ENCODE assay signal across 22 cellular contexts in the genomic region with DNA sequence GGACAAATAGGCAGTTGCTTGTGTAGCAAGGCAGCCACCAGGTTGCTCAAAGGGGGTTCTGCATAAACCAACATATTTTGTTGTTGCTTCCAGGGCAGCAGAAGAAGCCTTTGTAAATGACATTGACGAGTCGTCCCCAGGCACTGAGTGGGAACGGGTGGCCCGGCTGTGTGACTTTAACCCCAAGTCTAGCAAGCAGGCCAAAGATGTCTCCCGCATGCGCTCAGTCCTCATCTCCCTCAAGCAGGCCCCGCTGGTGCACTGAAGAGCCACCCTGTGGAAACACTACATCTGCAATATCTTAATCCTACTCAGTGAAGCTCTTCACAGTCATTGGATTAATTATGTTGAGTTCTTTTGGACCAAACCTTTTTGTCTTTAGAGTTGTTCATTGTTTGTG. TPM values are rescaled to one million over a fixed set of nuclear protein-coding genes. Genes with fewer than 3 reads are reported as not detected.
DNase-seq lines count a peak whose midpoint lies in the region; ATAC-seq and TF ChIP-seq lines count a peak whose summit lies in the region.
"Had no signal": no experiment of that assay in that cellular context is flagged by ENCODE, and none has a peak within 500 bp of the region (broad histone marks: within the 10 kb centered on the region; RNA-seq: fewer than 3 reads in every experiment).

No MANE protein-coding gene starts in this region.

- no peak for ATAC-seq in CD4-positive, alpha-beta T cell (ENCODE audit: poor library complexity)
- ATAC-seq in CD8-positive, alpha-beta T cell, result no peak
- no peak for ATAC-seq in activated T-helper 17 cell treated with anti-CD3 and anti-CD28 coated beads, Interleukin-2, amount 50 U/mL, for 72 hours (replicated peaks)
- no peak for ATAC-seq in GM19397 (IDR thresholded peaks at IDR 0.05; ENCODE audit: unreplicated experiment)
- ATAC-seq: foreskin keratinocyte, HCT116, PC-3 had no signal

- H3K4me3 Mint-ChIP-seq in CD4-positive, alpha-beta T cell, result no peak overlapping the region
- no peak overlapping the region for H3K4me3 Mint-ChIP-seq in CD8-positive, alpha-beta T cell
- H3K4me3 Mint-ChIP-seq in activated T-helper 17 cell treated with anti-CD3 and anti-CD28 coated beads, Interleukin-2, amount 50 U/mL, for 72 hours, result no peak overlapping the region
- H3K4me3 Mint-ChIP-seq in mesothelial cell of epicardium, result no peak overlapping the region
- H3K4me3 Mint-ChIP-seq: activated B cell treated with CpG ODN at 0.5 μM for 24 hours; T-helper 2 cell treated with Interferon-gamma antibody and Interleukin-4, amounts not matched to agents 5 μg/mL and 100 μg/mL, for 36 hours had no signal

- peaks cover 49% of the 10 kb centered on the region for H3K36me3 ChIP-seq in CD8-positive, alpha-beta T cell (ENCODE audit: insufficient read depth, low read length)
- H3K36me3 ChIP-seq in mesodermal cell (ENCODE audit: control insufficient read depth, insufficient read depth, low read length), result peaks cover 84% of the 10 kb centered on the region
- H3K36me3 ChIP-seq: ovary had no signal

- no peak for TF ChIP-seq CTCF in CD4-positive, alpha-beta T cell (IDR thresholded peaks at IDR 0.05)
- no peak for TF ChIP-seq CTCF in CD8-positive, alpha-beta T cell (IDR thresholded peaks at IDR 0.05)
- TF ChIP-seq CTCF in mesothelial cell of epicardium (IDR thresholded peaks at IDR 0.05; ENCODE audit: unreplicated experiment), result no peak

- H3K4me1 Mint-ChIP-seq in CD4-positive, alpha-beta T cell (ENCODE audit: low read depth), result peaks cover 74% of the 10 kb centered on the region
- peaks cover 64% of the 10 kb centered on the region for H3K4me1 Mint-ChIP-seq in CD8-positive, alpha-beta T cell (ENCODE audit: low read depth)
- H3K4me1 Mint-ChIP-seq in activated T-helper 17 cell treated with anti-CD3 and anti-CD28 coated beads, Interleukin-2, amount 50 U/mL, for 72 hours, result peaks cover 36% of the 10 kb centered on the region
- no peaks in the 10 kb centered on the region for H3K4me1 Mint-ChIP-seq in mesothelial cell of epicardium
- H3K4me1 Mint-ChIP-seq: activated B cell treated with CpG ODN at 0.5 μM for 24 hours had no signal

- H3K4me3 ChIP-seq in CD8-positive, alpha-beta T cell (ENCODE audit: low read depth, low read length), result no peak overlapping the region
- H3K4me3 ChIP-seq in mesodermal cell (ENCODE audit: extremely low read depth, insufficient read depth, low read length, poor library complexity, severe bottlenecking), result no peak overlapping the region
- H3K4me3 ChIP-seq: lung, ovary, right lobe of liver had no signal

- DNase-seq in CD4-positive, alpha-beta T cell, result no peak
- no peak for DNase-seq in CD8-positive, alpha-beta T cell
- DNase-seq in mesothelial cell of epicardium (ENCODE audit: low spot score in 2 of 2, unreplicated experiment in 2 of 2) (no peak), SIG-M5 (lab: John Stamatoyannopoulos, UW) (no peak)
- DNase-seq: activated B cell treated with CpG ODN at 0.5 μM for 24 hours; activated effector memory CD4-positive, alpha-beta T cell treated with anti-CD3 and anti-CD28 coated beads, Interleukin-2, amount 50 U/mL, for 16 hours; erythroblast; foreskin keratinocyte; hypothalamus; Kasumi-1; NCI-H187 treated with DMSO at 0.1 percent for 48 hours; NCI-H226; ovary; PC-3; right lobe of liver; trophoblast cell had no signal

- H3K27ac Mint-ChIP-seq in CD4-positive, alpha-beta T cell, result peak overlapping the region; percentile 72
- H3K27ac Mint-ChIP-seq in CD8-positive, alpha-beta T cell, result peak overlapping the region; percentile 76
- peak overlapping the region; percentile 61 for H3K27ac Mint-ChIP-seq in activated T-helper 17 cell treated with anti-CD3 and anti-CD28 coated beads, Interleukin-2, amount 50 U/mL, for 72 hours
- H3K27ac Mint-ChIP-seq in mesothelial cell of epicardium, result no peak overlapping the region
- H3K27ac Mint-ChIP-seq: activated B cell treated with CpG ODN at 0.5 μM for 24 hours; T-helper 2 cell treated with Interferon-gamma antibody and Interleukin-4, amounts not matched to agents 5 μg/mL and 100 μg/mL, for 36 hours had no signal

- H3K4me1 ChIP-seq in CD8-positive, alpha-beta T cell (ENCODE audit: insufficient read depth, low read length), result peaks cover 21% of the 10 kb centered on the region
- peaks cover 22% of the 10 kb centered on the region for H3K4me1 ChIP-seq in mesodermal cell (ENCODE audit: control insufficient read depth, insufficient read depth, low read length, poor library complexity, severe bottlenecking)
- H3K4me1 ChIP-seq: foreskin keratinocyte had no signal

- H3K9me3 Mint-ChIP-seq in CD4-positive, alpha-beta T cell, result no peaks in the 10 kb centered on the region
- H3K9me3 Mint-ChIP-seq in CD8-positive, alpha-beta T cell, result no peaks in the 10 kb centered on the region
- H3K9me3 Mint-ChIP-seq in activated T-helper 17 cell treated with anti-CD3 and anti-CD28 coated beads, Interleukin-2, amount 50 U/mL, for 72 hours, result no peaks in the 10 kb centered on the region
- no peaks in the 10 kb centered on the region for H3K9me3 Mint-ChIP-seq in mesothelial cell of epicardium
- H3K9me3 Mint-ChIP-seq: activated B cell treated with CpG ODN at 0.5 μM for 24 hours; T-helper 2 cell treated with Interferon-gamma antibody and Interleukin-4, amounts not matched to agents 5 μg/mL and 100 μg/mL, for 36 hours had no signal

- no peaks in the 10 kb centered on the region for H3K9me3 ChIP-seq in CD4-positive, alpha-beta T cell (ENCODE audit: control insufficient read depth, low read length)
- no peaks in the 10 kb centered on the region for H3K9me3 ChIP-seq in CD8-positive, alpha-beta T cell (ENCODE audit: low read length)
- no peaks in the 10 kb centered on the region for H3K9me3 ChIP-seq in mesodermal cell (ENCODE audit: control insufficient read depth, low read length)
- H3K9me3 ChIP-seq: ovary, right lobe of liver had no signal

- H3K36me3 Mint-ChIP-seq in CD4-positive, alpha-beta T cell (ENCODE audit: low read depth), result peaks cover 83% of the 10 kb centered on the region
- H3K36me3 Mint-ChIP-seq in CD8-positive, alpha-beta T cell, result peaks cover 86% of the 10 kb centered on the region
- H3K36me3 Mint-ChIP-seq in activated T-helper 17 cell treated with anti-CD3 and anti-CD28 coated beads, Interleukin-2, amount 50 U/mL, for 72 hours (ENCODE audit: low read depth), result peaks cover 99% of the 10 kb centered on the region
- H3K36me3 Mint-ChIP-seq in mesothelial cell of epicardium, result peaks cover 28% of the 10 kb centered on the region

- H3K27ac ChIP-seq in CD4-positive, alpha-beta T cell (ENCODE audit: low read depth, low read length), result no peak overlapping the region
- H3K27ac ChIP-seq in CD8-positive, alpha-beta T cell (ENCODE audit: low read depth, low read length), result no peak overlapping the region
- H3K27ac ChIP-seq in mesodermal cell (ENCODE audit: low read depth, low read length, severe bottlenecking), result peak overlapping the region; percentile 8
- H3K27ac ChIP-seq: foreskin keratinocyte, ovary, right lobe of liver had no signal

- CTCF ChIA-PET in CD4-positive, alpha-beta T cell (lab: Charles Lee), result no interaction called here
- CTCF ChIA-PET in CD8-positive, alpha-beta T cell (lab: Charles Lee), result interaction anchor here (1.6 kb wide), 1 partner anchor 44 kb away, joined by 4 read pairs; no protein-coding TSS in a partner anchor

- H3K27me3 Mint-ChIP-seq in CD4-positive, alpha-beta T cell, result no peaks in the 10 kb centered on the region
- no peaks in the 10 kb centered on the region for H3K27me3 Mint-ChIP-seq in CD8-positive, alpha-beta T cell (ENCODE audit: low read depth)
- no peaks in the 10 kb centered on the region for H3K27me3 Mint-ChIP-seq in activated T-helper 17 cell treated with anti-CD3 and anti-CD28 coated beads, Interleukin-2, amount 50 U/mL, for 72 hours
- no peaks in the 10 kb centered on the region for H3K27me3 Mint-ChIP-seq in mesothelial cell of epicardium (ENCODE audit: low read depth)
- H3K27me3 Mint-ChIP-seq: activated B cell treated with CpG ODN at 0.5 μM for 24 hours had no signal

- WGBS in mesodermal cell (ENCODE audit: insufficient coverage in 2 of 2), 2 experiments, result 94 to 95% methylated on average over 4 to 7 of the region's 7 CpGs

- intact Hi-C loops in CD4-positive, alpha-beta T cell (cut with DNase I, micrococcal nuclease), result no loop called here
- intact Hi-C loops in CD8-positive, alpha-beta T cell (cut with DNase I, micrococcal nuclease), result no loop called here

- POLR2A ChIA-PET in CD4-positive, alpha-beta T cell (lab: Charles Lee), result interaction anchor here (1.5 kb wide), 1 partner anchor 21 kb away, joined by 4 read pairs; a partner anchor contains a TSS
- POLR2A ChIA-PET in CD8-positive, alpha-beta T cell (lab: Charles Lee), result no interaction called here

- H3K27me3 ChIP-seq in CD4-positive, alpha-beta T cell (ENCODE audit: control insufficient read depth, insufficient read depth, low read length), result no peaks in the 10 kb centered on the region
- H3K27me3 ChIP-seq in CD8-positive, alpha-beta T cell (ENCODE audit: insufficient read depth, low read length), result no peaks in the 10 kb centered on the region
- H3K27me3 ChIP-seq: foreskin keratinocyte, ovary, right lobe of liver had no signal

RNA-seq across cellular contexts. Expression of a gene that starts 20.8 kb away (rescaled TPM):
- total RNA-seq in CD4-positive, alpha-beta T cell, result 10 to 100 TPM; 32.0 to 32.8 TPM
- 10 to 100 TPM; 39.1 to 39.6 TPM for total RNA-seq in CD8-positive, alpha-beta T cell
- total RNA-seq in activated T-helper 17 cell treated with anti-CD3 and anti-CD28 coated beads, Interleukin-2, amount 50 U/mL, for 72 hours, result 100 to 1,000 TPM in 1 of 2 donors, 10 to 100 TPM in 1; 69.3 to 166 TPM
- 290 TPM for polyA plus RNA-seq in mesodermal cell (2013, experiment 1 of 2)
- polyA plus RNA-seq in mesodermal cell (2013, experiment 2 of 2), result 289 TPM
- 173 to 181 TPM (median 180 TPM) in 3 replicates for total RNA-seq in mesothelial cell of epicardium

RNA-seq across cellular contexts. Expression of a gene that starts 42.3 kb away (rescaled TPM):
- under 1 TPM; 0.22 to 0.36 TPM for total RNA-seq in CD4-positive, alpha-beta T cell
- under 1 TPM; 0.16 to 0.56 TPM for total RNA-seq in CD8-positive, alpha-beta T cell
- total RNA-seq in activated T-helper 17 cell treated with anti-CD3 and anti-CD28 coated beads, Interleukin-2, amount 50 U/mL, for 72 hours, result not detected
- 0.22 TPM for polyA plus RNA-seq in mesodermal cell (2013, experiment 1 of 2)
- 0.20 TPM for polyA plus RNA-seq in mesodermal cell (2013, experiment 2 of 2)
- total RNA-seq in mesothelial cell of epicardium, result 0.33 to 0.52 TPM (median 0.40 TPM) in 3 replicates
- total RNA-seq: activated B cell treated with CpG ODN at 0.5 μM for 24 hours, foreskin keratinocyte, right lobe of liver had no signal

RNA-seq across cellular contexts. Expression of a gene that starts 46.7 kb away (rescaled TPM):
- total RNA-seq in CD4-positive, alpha-beta T cell, result 10 to 100 TPM; 12.5 to 14.6 TPM
- total RNA-seq in CD8-positive, alpha-beta T cell, result 10 to 100 TPM; 17.3 to 17.4 TPM
- total RNA-seq in activated T-helper 17 cell treated with anti-CD3 and anti-CD28 coated beads, Interleukin-2, amount 50 U/mL, for 72 hours, result 10 to 100 TPM; 19.3 to 19.6 TPM
- polyA plus RNA-seq in mesodermal cell (2013, experiment 1 of 2), result 17.7 TPM
- 16.6 TPM for polyA plus RNA-seq in mesodermal cell (2013, experiment 2 of 2)
- total RNA-seq in mesothelial cell of epicardium, result 12.1 to 13.4 TPM (median 12.4 TPM) in 3 replicates
